12 cellular contexts compared by ENCODE assay signal in genomic region chr6:13462380-13463326, GRCh38. TPM values are rescaled to one million over a fixed set of nuclear protein-coding genes. Genes with fewer than 3 reads are reported as not detected.
DNase-seq lines count a peak whose midpoint lies in the region; ATAC-seq and TF ChIP-seq lines count a peak whose summit lies in the region.
"Had no signal": no experiment of that assay in that cellular context is flagged by ENCODE, and none has a peak within 500 bp of the region (broad histone marks: within the 10 kb centered on the region; RNA-seq: fewer than 3 reads in every experiment).

No MANE protein-coding gene starts in this region.

- peak; percentile 78 for DNase-seq in AG20443 (ENCODE audit: low spot score)
- peak; percentile 72 for DNase-seq in GM03348 (ENCODE audit: low spot score)
- DNase-seq in activated CD8-positive, alpha-beta T cell treated with anti-CD3 and anti-CD28 coated beads for 36 hours: no peak
- peak; percentile 41 for DNase-seq in left lobe of liver (ENCODE audit: low spot score)
- no peak for DNase-seq in mesenteric fat pad (ENCODE audit: low spot score)
- no peak for DNase-seq in activated effector memory CD4-positive, alpha-beta T cell treated with Interleukin-2 at 50 U/mL for 16 hours
- DNase-seq: colonic mucosa, NCI-H1436 treated with DMSO at 0.1 percent for 48 hours, OCI-M1, T-helper 9 cell had no signal

- CTCF ChIA-PET in activated CD8-positive, alpha-beta T cell treated with anti-CD3 and anti-CD28 coated beads for 36 hours (lab: Charles Lee): interaction anchor here (0.8 to 1.4 kb wide), 3 partner anchors 33 to 125 kb away, joined by 3 to 4 read pairs (median 3); no protein-coding TSS in a partner anchor

- ATAC-seq in activated CD8-positive, alpha-beta T cell treated with anti-CD3 and anti-CD28 coated beads for 36 hours: no peak
- ATAC-seq in left lobe of liver (no peak), HG03045 (IDR thresholded peaks at IDR 0.05; ENCODE audit: unreplicated experiment) (no peak), HG03378 (IDR thresholded peaks at IDR 0.05; ENCODE audit: unreplicated experiment) (no peak)

- H3K27me3 Mint-ChIP-seq in activated CD8-positive, alpha-beta T cell treated with anti-CD3 and anti-CD28 coated beads for 36 hours: no peaks in the 10 kb centered on the region

- peak overlapping the region; percentile 23 for H3K27ac Mint-ChIP-seq in activated CD8-positive, alpha-beta T cell treated with anti-CD3 and anti-CD28 coated beads for 36 hours

- intact Hi-C loops in activated CD8-positive, alpha-beta T cell treated with anti-CD3 and anti-CD28 coated beads for 36 hours (cut with micrococcal nuclease): no loop called here

- peaks cover 22% of the 10 kb centered on the region for H3K36me3 Mint-ChIP-seq in activated CD8-positive, alpha-beta T cell treated with anti-CD3 and anti-CD28 coated beads for 36 hours (ENCODE audit: low read depth)

- H3K9me3 Mint-ChIP-seq in activated CD8-positive, alpha-beta T cell treated with anti-CD3 and anti-CD28 coated beads for 36 hours: no peaks in the 10 kb centered on the region

- no peak overlapping the region for H3K4me3 Mint-ChIP-seq in activated CD8-positive, alpha-beta T cell treated with anti-CD3 and anti-CD28 coated beads for 36 hours

- TF ChIP-seq CTCF in activated CD8-positive, alpha-beta T cell treated with anti-CD3 and anti-CD28 coated beads for 36 hours (IDR thresholded peaks at IDR 0.05): no peak

- POLR2A ChIA-PET in activated CD8-positive, alpha-beta T cell treated with anti-CD3 and anti-CD28 coated beads for 36 hours (lab: Charles Lee): interaction anchor here (1.1 to 1.7 kb wide), 5 partner anchors 8 to 112 kb away, joined by 3 to 4 read pairs (median 4); partner anchors contain the start of gene SIRT5

- peaks cover 77% of the 10 kb centered on the region for H3K4me1 Mint-ChIP-seq in activated CD8-positive, alpha-beta T cell treated with anti-CD3 and anti-CD28 coated beads for 36 hours (ENCODE audit: low read depth)

RNA-seq across cellular contexts. Expression of gene GFOD1, which starts 24.7 kb away (rescaled TPM):
- total RNA-seq in activated CD8-positive, alpha-beta T cell treated with anti-CD3 and anti-CD28 coated beads for 36 hours: 10 to 100 TPM; 12.3 to 12.9 TPM
- total RNA-seq in left lobe of liver (9.6 TPM), mesenteric fat pad (25.9 TPM)

Comparison
In these comparisons a context has a peak if more than half of its experiments do, and no peak if none do; other contexts are left out.
1. DNase-seq: peak in AG20443 (single experiment), GM03348 (single experiment) and left lobe of liver (single experiment); none in activated CD8-positive, alpha-beta T cell treated with anti-CD3 and anti-CD28 coated beads for 36 hours (single experiment), mesenteric fat pad (single experiment) and activated effector memory CD4-positive, alpha-beta T cell treated with Interleukin-2 at 50 U/mL for 16 hours (single experiment).